34 cellular contexts compared by ENCODE assay signal in genomic region chr14:105173145-105173544, GRCh38.
"Had no signal": no experiment of that assay in that cellular context is flagged by ENCODE, and none has a peak within 500 bp of the region (broad histone marks: within the 10 kb centered on the region; RNA-seq: fewer than 3 reads in every experiment).

No MANE protein-coding gene starts in this region.

- H3K27me3 ChIP-seq: body of pancreas had no signal

- H3K4me1 ChIP-seq: breast epithelium had no signal

- H3K4me3 ChIP-seq: adrenal gland, body of pancreas, breast epithelium, PC-9 had no signal

- ATAC-seq: activated naive CD4-positive, alpha-beta T cell treated with anti-CD3 and anti-CD28 coated beads, Interleukin-2, amount 50 U/mL, for 72 hours; activated T-cell treated with anti-CD3 and anti-CD28 coated beads, Interleukin-2, amount 50 U/mL, for 4 hours; body of pancreas; Right ventricle myocardium inferior had no signal

- H3K27ac Mint-ChIP-seq: activated CD4-positive, alpha-beta memory T cell treated with anti-CD3 and anti-CD28 coated beads, Interleukin-2, amount 10 ng/mL, durations not matched to agents 7 days and 5 days; activated naive CD4-positive, alpha-beta T cell treated with anti-CD3 and anti-CD28 coated beads for 36 hours; activated naive CD4-positive, alpha-beta T cell treated with anti-CD3 and anti-CD28 coated beads, Interleukin-2, amount 50 U/mL, for 72 hours; activated T-helper 1 cell treated with anti-CD3 and anti-CD28 coated beads, Interleukin-12 subunit alpha, Interleukin-12 subunit beta, Interleukin-2, Interleukin-4 antibody, amounts not matched to agents 30 ng/mL and 10 ng/mL and 1 ng/mL, durations not matched to agents 14 hours and 24 hours and 36 hours had no signal

- DNase-seq: activated CD4-positive, alpha-beta memory T cell treated with anti-CD3 and anti-CD28 coated beads, Interleukin-2, amount 10 ng/mL, durations not matched to agents 7 days and 5 days; activated CD4-positive, alpha-beta T cell treated with anti-CD3 and anti-CD28 coated beads for 1 hour; activated CD4-positive, alpha-beta T cell treated with anti-CD3 and anti-CD28 coated beads for 48 hours; activated CD4-positive, CD25-positive, alpha-beta regulatory T cell; activated gamma-delta T cell treated with Interleukin-2 at 50 U/mL for 16 hours; activated naive CD4-positive, alpha-beta T cell treated with anti-CD3 and anti-CD28 coated beads for 36 hours; activated T-cell treated with anti-CD3 and anti-CD28 coated beads, Interleukin-2, amount 50 U/mL, for 4 hours; adrenal gland; body of pancreas; Kasumi-1; MM.1S; MV-4-11; NCI-H1092 treated with DMSO at 0.1 percent for 48 hours; NCI-H1417; NCI-H146; NCI-H187; NCI-H2029 treated with DMSO at 0.1 percent for 48 hours; NCI-H2107; NCI-H2171; NCI-H510A; NCI-H526; NCI-H748 treated with DMSO at 0.1 percent for 48 hours; NK-92 treated with Interleukin-12 subunit alpha and Interleukin-12 subunit beta, amount 100 ng/mL, for 24 hours; PC-9; SIG-M5; SW 1271; T-helper 1 cell; T-helper 2 cell; T-helper 9 cell had no signal

- H3K4me2 ChIP-seq: PC-9 had no signal

- H2AFZ ChIP-seq: PC-9 had no signal

- H3K27ac ChIP-seq: adrenal gland, body of pancreas, breast epithelium, PC-9, VCaP had no signal

- H3K9me3 ChIP-seq: adrenal gland, body of pancreas, breast epithelium had no signal

- H3K36me3 Mint-ChIP-seq: activated naive CD4-positive, alpha-beta T cell treated with anti-CD3 and anti-CD28 coated beads, Interleukin-2, amount 50 U/mL, for 72 hours had no signal

- H3K36me3 ChIP-seq: adrenal gland, breast epithelium had no signal

- H3K4me3 Mint-ChIP-seq: activated CD4-positive, alpha-beta memory T cell treated with anti-CD3 and anti-CD28 coated beads, Interleukin-2, amount 10 ng/mL, durations not matched to agents 7 days and 5 days; activated naive CD4-positive, alpha-beta T cell treated with anti-CD3 and anti-CD28 coated beads for 36 hours; activated T-cell treated with anti-CD3 and anti-CD28 coated beads, Interleukin-2, amount 50 U/mL, for 4 hours; activated T-helper 1 cell treated with anti-CD3 and anti-CD28 coated beads, Interleukin-12 subunit alpha, Interleukin-12 subunit beta, Interleukin-2, Interleukin-4 antibody, amounts not matched to agents 30 ng/mL and 10 ng/mL and 1 ng/mL, durations not matched to agents 14 hours and 24 hours and 36 hours had no signal

- H3K9me3 Mint-ChIP-seq: activated CD4-positive, alpha-beta memory T cell treated with anti-CD3 and anti-CD28 coated beads, Interleukin-2, amount 10 ng/mL, durations not matched to agents 7 days and 5 days; activated naive CD4-positive, alpha-beta T cell treated with anti-CD3 and anti-CD28 coated beads for 36 hours; activated naive CD4-positive, alpha-beta T cell treated with anti-CD3 and anti-CD28 coated beads, Interleukin-2, amount 50 U/mL, for 72 hours; activated T-cell treated with anti-CD3 and anti-CD28 coated beads, Interleukin-2, amount 50 U/mL, for 4 hours; activated T-helper 1 cell treated with anti-CD3 and anti-CD28 coated beads, Interleukin-12 subunit alpha, Interleukin-12 subunit beta, Interleukin-2, Interleukin-4 antibody, amounts not matched to agents 30 ng/mL and 10 ng/mL and 1 ng/mL, durations not matched to agents 14 hours and 24 hours and 36 hours had no signal
